In genomic region chr1:6199298-6200187, GRCh38 we compare ENCODE assay signal across 8 cellular contexts. TPM values are rescaled to one million over a fixed set of nuclear protein-coding genes. Genes with fewer than 3 reads are reported as not detected.
DNase-seq lines count a peak whose midpoint lies in the region; ATAC-seq, FAIRE-seq and TF ChIP-seq lines count a peak whose summit lies in the region.

Gene RPL22 (minus strand): TSS chr1:6199595. CDS start chr1:6199573, 22 bp downstream.

- H3K27me3 Mint-ChIP-seq in activated CD4-positive, alpha-beta T cell treated with anti-CD3 and anti-CD28 coated beads for 36 hours = no peaks in the 10 kb centered on the region

- no peaks in the 10 kb centered on the region for H3K9me3 Mint-ChIP-seq in activated CD4-positive, alpha-beta T cell treated with anti-CD3 and anti-CD28 coated beads for 36 hours (ENCODE audit: low read depth)

- H3K9ac ChIP-seq in kidney (ENCODE audit: low read length in 2 of 2) = peak within 1 kb of the TSS; percentile 74 to 88

- H3K4me1 Mint-ChIP-seq in activated CD4-positive, alpha-beta T cell treated with anti-CD3 and anti-CD28 coated beads for 36 hours = peaks cover 39% of the 10 kb centered on the region

- peaks cover 10 to 14% of the 10 kb centered on the region in 2 donors for H3K4me1 ChIP-seq in kidney (ENCODE audit: control insufficient read depth in 1 of 2, insufficient read depth in 1 of 2, low read depth in 1 of 2, low read length in 2 of 2)

- peak within 1 kb of the TSS; percentile 99 for H3K4me3 ChIP-seq in choroid plexus epithelial cell (ENCODE audit: low read depth, low read length)
- H3K4me3 ChIP-seq in kidney (ENCODE audit: low read length in 2 of 2) = peak within 1 kb of the TSS; percentile 90 to 91

- POLR2A ChIA-PET in activated CD4-positive, alpha-beta T cell treated with anti-CD3 and anti-CD28 coated beads for 36 hours (lab: Charles Lee) = interaction anchor here (0.7 to 1.0 kb wide), 2 partner anchors 14 to 645 kb away, joined by 3 to 4 read pairs; no protein-coding TSS in a partner anchor

- peak within 1 kb of the TSS; percentile 99 for H3K4me3 Mint-ChIP-seq in activated CD4-positive, alpha-beta T cell treated with anti-CD3 and anti-CD28 coated beads for 36 hours

- TF ChIP-seq CTCF in choroid plexus epithelial cell (conservative IDR thresholded peaks at IDR 0.05; ENCODE audit: low read depth, low read length) (no peak), kidney (IDR thresholded peaks at IDR 0.05; ENCODE audit: borderline replicate concordance, extremely low read depth, insufficient read depth) (peak; percentile 18)

- peak within 1 kb of the TSS; percentile 17 to 77 for H3K27ac ChIP-seq in kidney (ENCODE audit: low read depth in 2 of 2, low read length in 2 of 2)

- DNase-seq in Ammon's horn (ENCODE audit: low spot score) (peak; percentile 99), GM19238 (ENCODE audit: insufficient read length, low spot score) (peak; percentile 88), NCI-H524 (lab: John Stamatoyannopoulos, UW) (peak; percentile 98), choroid plexus epithelial cell (ENCODE audit: low read depth) (peak; percentile 100), kidney (peak; percentile 99)
- DNase-seq in activated CD4-positive, alpha-beta T cell treated with anti-CD3 and anti-CD28 coated beads for 36 hours = peak; percentile 99
- peak; percentile 99 for DNase-seq in stimulated activated CD4-positive, alpha-beta T cell treated with anti-CD3 and anti-CD28 coated beads, Interleukin-15, amount 100 ng/mL, for 24 hours

- intact Hi-C loops in activated CD4-positive, alpha-beta T cell treated with anti-CD3 and anti-CD28 coated beads for 36 hours (cut with DNase I, micrococcal nuclease) = loop anchor here (1.0 to 5.0 kb wide), 10 partner anchors 36 to 585 kb away; partner anchors contain the start of genes NPHP4 (in 2 of the 2), ACOT7 (in 1 of the 2), ICMT (in 1 of the 2) and KLHL21 (in 1 of the 2)
- intact Hi-C loops in kidney (cut with DNase I) = no loop called here

- peak; percentile 96 for ATAC-seq in HG03442 (IDR thresholded peaks at IDR 0.05; ENCODE audit: unreplicated experiment)
- ATAC-seq in activated CD4-positive, alpha-beta T cell treated with anti-CD3 and anti-CD28 coated beads for 36 hours = peak; percentile 99

- peaks cover 0 to 10% of the 10 kb centered on the region in 2 donors for H3K36me3 ChIP-seq in kidney (ENCODE audit: control insufficient read depth in 1 of 2, insufficient read depth in 2 of 2, low read length in 2 of 2)

- peak; percentile 90 for FAIRE-seq in kidney (lab: Jason Lieb, UNC)

- H3K9me3 ChIP-seq in kidney (ENCODE audit: control insufficient read depth in 1 of 2, low read length in 2 of 2) = no peaks in the 10 kb centered on the region

- CTCF ChIA-PET in activated CD4-positive, alpha-beta T cell treated with anti-CD3 and anti-CD28 coated beads for 36 hours (lab: Charles Lee) = interaction anchor here (0.6 to 1.2 kb wide), 3 partner anchors 86 to 290 kb away, joined by 3 to 4 read pairs (median 3); no protein-coding TSS in a partner anchor

- peaks cover 33% of the 10 kb centered on the region for H3K36me3 Mint-ChIP-seq in activated CD4-positive, alpha-beta T cell treated with anti-CD3 and anti-CD28 coated beads for 36 hours (ENCODE audit: low read depth)

- peak within 1 kb of the TSS; percentile 96 for H3K27ac Mint-ChIP-seq in activated CD4-positive, alpha-beta T cell treated with anti-CD3 and anti-CD28 coated beads for 36 hours

RNA-seq across cellular contexts. Expression of gene RPL22, which starts in this region (rescaled TPM):
- 100 to 1,000 TPM; 392 to 475 TPM for total RNA-seq in activated CD4-positive, alpha-beta T cell treated with anti-CD3 and anti-CD28 coated beads for 36 hours
- total RNA-seq in kidney = 377 TPM
- polyA plus RNA-seq in kidney (ENCODE audit: insufficient read depth, low read depth, low replicate concordance) = 605 TPM

Comparison
In these comparisons a context has a peak if more than half of its experiments do, and no peak if none do; other contexts are left out.
1. Peak in every context shown above with its lines: DNase-seq, ATAC-seq, H3K4me3 ChIP-seq and H3K27ac ChIP-seq.